1 cellular context compared by ENCODE assay signal in genomic region chr4:183919173-183919572, GRCh38.
TF ChIP-seq lines count a peak whose summit lies in the region.

No MANE protein-coding gene starts in this region.

TF ChIP-seq in K562, 482 proteins besides CTCF, POLR2A, EP300 and RAD21 (continued from another document):
- TF ChIP-seq ZNF318 (IDR thresholded peaks at IDR 0.05; ENCODE audit: borderline replicate concordance in 1 of 2, low read depth in 1 of 2) = no peak
TF ChIP-seq in K562: peak in this region for 0.
